ENCODE assay signal across 6 cellular contexts in the genomic region with DNA sequence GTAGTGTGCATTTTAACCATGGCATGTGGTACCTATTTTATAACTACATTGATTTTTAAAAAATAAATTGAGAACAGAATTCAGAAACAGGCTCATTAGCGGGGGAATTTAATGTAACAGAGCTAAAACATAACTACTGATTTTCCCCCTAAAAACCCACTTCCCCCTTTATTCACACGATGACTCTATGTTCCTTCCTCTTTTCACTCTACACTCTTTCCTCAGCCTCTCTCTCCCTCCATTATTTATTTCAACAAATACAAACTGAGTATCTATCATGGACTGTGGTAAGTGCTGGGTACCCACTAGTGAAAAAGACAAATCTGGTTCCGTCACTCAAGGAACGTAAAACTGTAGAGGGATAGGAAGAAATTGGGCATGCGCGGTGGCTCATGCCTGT. TPM values are rescaled to one million over a fixed set of nuclear protein-coding genes. Genes with fewer than 3 reads are reported as not detected.
"Had no signal": no experiment of that assay in that cellular context is flagged by ENCODE, and none has a peak within 500 bp of the region (broad histone marks: within the 10 kb centered on the region; RNA-seq: fewer than 3 reads in every experiment).

No MANE protein-coding gene starts in this region.

RNA-seq across cellular contexts. Expression of gene GPRIN2, which starts 59.1 kb away (rescaled TPM):
- total RNA-seq: dermis microvascular lymphatic vessel endothelial cell, gastrocnemius medialis, left ventricle myocardium inferior, lung microvascular endothelial cell, mononuclear cell had no signal
- polyA plus RNA-seq: heart right ventricle had no signal
